Comparison of ENCODE assay signal across 1 cellular context in genomic region chr2:138475394-138475793, GRCh38.
TF ChIP-seq lines count a peak whose summit lies in the region.

No MANE protein-coding gene starts in this region.

TF ChIP-seq in GM23338, 12 proteins besides CTCF, POLR2A, EP300 and RAD21 (continued from another document):
- TF ChIP-seq REST (IDR thresholded peaks at IDR 0.05; ENCODE audit: unreplicated experiment): no peak
